Comparison of ENCODE assay signal across 15 cellular contexts in genomic region chr1:54280652-54281051, GRCh38.
A peak's percentile ranks its signal among the peaks of the same experiment; 100 is the strongest.
DNase-seq lines count a peak whose midpoint lies in the region; ATAC-seq and TF ChIP-seq lines count a peak whose summit lies in the region.
"Had no signal": no experiment of that assay in that cellular context is flagged by ENCODE, and none has a peak within 500 bp of the region (broad histone marks: within the 10 kb centered on the region; RNA-seq: fewer than 3 reads in every experiment).

No MANE protein-coding gene starts in this region.

- H3K56ac ChIP-seq in IMR-90 (ENCODE audit: extremely low read depth, insufficient read depth, low read length), result no peak overlapping the region

- peaks cover 22% of the 10 kb centered on the region for H3K36me3 Mint-ChIP-seq in T-helper 1 cell treated with Interleukin-12 subunit alpha and Interleukin-12 subunit beta and Interleukin-4 antibody, amounts not matched to agents 30 μg/mL and 1 μg/mL, for 36 hours (ENCODE audit: low read depth)
- peaks cover 41% of the 10 kb centered on the region for H3K36me3 Mint-ChIP-seq in endodermal cell (ENCODE audit: low read depth)

- peaks cover 12% of the 10 kb centered on the region for H4K20me1 ChIP-seq in IMR-90 (ENCODE audit: insufficient read depth, low read length)

- H2AFZ ChIP-seq in IMR-90 (replicated peaks; ENCODE audit: low read length, poor library complexity), result no peak overlapping the region

- H3K4me3 ChIP-seq in IMR-90 (ENCODE audit: insufficient read depth, low read depth, low read length), result no peak overlapping the region
- no peak overlapping the region for H3K4me3 ChIP-seq in endodermal cell (ENCODE audit: low read length)
- H3K4me3 ChIP-seq in left lung, result no peak overlapping the region
- H3K4me3 ChIP-seq: heart right ventricle, pancreas had no signal

- POLR2A ChIA-PET in IMR-90 (lab: Charles Lee; ENCODE audit: unreplicated experiment), result no interaction called here

- H3K4me1 Mint-ChIP-seq in T-helper 1 cell treated with Interleukin-12 subunit alpha and Interleukin-12 subunit beta and Interleukin-4 antibody, amounts not matched to agents 30 μg/mL and 1 μg/mL, for 36 hours (ENCODE audit: low read depth), result peaks cover 69% of the 10 kb centered on the region
- peaks cover 50% of the 10 kb centered on the region for H3K4me1 Mint-ChIP-seq in endodermal cell

- H3K27me3 ChIP-seq in IMR-90 (ENCODE audit: control insufficient read depth, insufficient read depth, low read length) (no peaks in the 10 kb centered on the region), endodermal cell (ENCODE audit: control insufficient read depth, insufficient read depth, low read length, poor library complexity, severe bottlenecking) (no peaks in the 10 kb centered on the region), left lung (no peaks in the 10 kb centered on the region)
- H3K27me3 ChIP-seq: heart right ventricle, pancreas had no signal

- no peaks in the 10 kb centered on the region for H3K9me3 ChIP-seq in IMR-90 (ENCODE audit: control insufficient read depth, insufficient read depth, low read length)
- H3K9me3 ChIP-seq in endodermal cell (ENCODE audit: control insufficient read depth, low read length), result no peaks in the 10 kb centered on the region
- no peaks in the 10 kb centered on the region for H3K9me3 ChIP-seq in left lung
- H3K9me3 ChIP-seq: heart right ventricle, pancreas had no signal

- ATAC-seq in IMR-90 (ENCODE audit: low read depth) (no peak), left lung (no peak), HG02884 (IDR thresholded peaks at IDR 0.05; ENCODE audit: unreplicated experiment) (no peak), GM21786 (IDR thresholded peaks at IDR 0.05; ENCODE audit: unreplicated experiment) (no peak)
- ATAC-seq: heart right ventricle; left lobe of liver; pancreas; stimulated activated naive B cell treated with anti-CD40 and anti-IgM and Interleukin-4, amounts not matched to agents 10 μg/mL and 1 μg/mL and 100 μg/mL, for 72 hours had no signal

- H3K36me3 ChIP-seq in IMR-90 (ENCODE audit: control insufficient read depth, insufficient read depth, low read length), result peaks cover 19% of the 10 kb centered on the region
- H3K36me3 ChIP-seq in endodermal cell (ENCODE audit: control insufficient read depth, insufficient read depth, low read length), result peaks cover 80% of the 10 kb centered on the region
- peaks cover 0 to 8% of the 10 kb centered on the region in 2 donors for H3K36me3 ChIP-seq in left lung
- H3K36me3 ChIP-seq: pancreas had no signal

- no TSS peak for BruUV-seq in IMR-90 (replicated peaks; lab: Mats Ljungman, UMichigan)

- TF ChIP-seq CTCF in IMR-90 (conservative IDR thresholded peaks at IDR 0.05; ENCODE audit: low read depth, low read length), result no peak
- TF ChIP-seq CTCF in endodermal cell (conservative IDR thresholded peaks at IDR 0.05), result no peak
- no peak for TF ChIP-seq CTCF in left lung (IDR thresholded peaks at IDR 0.05)

- H2BK15ac ChIP-seq in IMR-90 (ENCODE audit: low read depth, low read length), result 0 out of 3 replicates have a peak overlapping the region, but pooled peaks have one; percentile 89

- no peaks in the 10 kb centered on the region for H3K27me3 Mint-ChIP-seq in T-helper 1 cell treated with Interleukin-12 subunit alpha and Interleukin-12 subunit beta and Interleukin-4 antibody, amounts not matched to agents 30 μg/mL and 1 μg/mL, for 36 hours (ENCODE audit: low read depth)
- H3K27me3 Mint-ChIP-seq in endodermal cell (ENCODE audit: insufficient read depth), result no peaks in the 10 kb centered on the region
- H3K27me3 Mint-ChIP-seq: stimulated activated naive B cell treated with anti-CD40 and anti-IgM and Interleukin-4, amounts not matched to agents 10 μg/mL and 1 μg/mL and 100 μg/mL, for 72 hours had no signal

- WGBS in IMR-90 (ENCODE audit: extremely low coverage in 2 of 2, insufficient read length in 1 of 2), 2 experiments, result no CpG with 5 or more reads among the region's 12 CpGs
- 93% methylated on average over 6 to 12 of the region's 12 CpGs for WGBS in endodermal cell (ENCODE audit: insufficient coverage in 1 of 2, insufficient read length in 1 of 2), 2 experiments

- no peak overlapping the region for H3K23ac ChIP-seq in IMR-90 (ENCODE audit: low read depth, low read length)

- no peak overlapping the region for H3K4me2 ChIP-seq in IMR-90 (ENCODE audit: low read depth, low read length)
- H3K4me2 ChIP-seq: KMS-11 had no signal

- H3K27ac ChIP-seq in IMR-90 (ENCODE audit: insufficient read depth, low read length) (peak overlapping the region; percentile 11; the same call in 1 of the 2 replicates), endodermal cell (ENCODE audit: low read depth, low read length) (no peak overlapping the region), left lung (no peak overlapping the region)
- H3K27ac ChIP-seq: KMS-11, pancreas had no signal

- H3K27ac Mint-ChIP-seq in T-helper 1 cell treated with Interleukin-12 subunit alpha and Interleukin-12 subunit beta and Interleukin-4 antibody, amounts not matched to agents 30 μg/mL and 1 μg/mL, for 36 hours, result peak overlapping the region; percentile 91
- peak overlapping the region; percentile 17 for H3K27ac Mint-ChIP-seq in endodermal cell
- H3K27ac Mint-ChIP-seq: stimulated activated naive B cell treated with anti-CD40 and anti-IgM and Interleukin-4, amounts not matched to agents 10 μg/mL and 1 μg/mL and 100 μg/mL, for 72 hours had no signal

- H3K9ac ChIP-seq in IMR-90 (ENCODE audit: low read depth, low read length) (no peak overlapping the region), endodermal cell (ENCODE audit: extremely low read depth, low read length, poor library complexity, severe bottlenecking) (no peak overlapping the region)
- H3K9ac ChIP-seq: KMS-11 had no signal

- no peak overlapping the region for H2BK5ac ChIP-seq in IMR-90 (ENCODE audit: low read depth, low read length, poor library complexity, severe bottlenecking)

- H3K9me3 Mint-ChIP-seq in T-helper 1 cell treated with Interleukin-12 subunit alpha and Interleukin-12 subunit beta and Interleukin-4 antibody, amounts not matched to agents 30 μg/mL and 1 μg/mL, for 36 hours, result no peaks in the 10 kb centered on the region
- no peaks in the 10 kb centered on the region for H3K9me3 Mint-ChIP-seq in endodermal cell
- H3K9me3 Mint-ChIP-seq: stimulated activated naive B cell treated with anti-CD40 and anti-IgM and Interleukin-4, amounts not matched to agents 10 μg/mL and 1 μg/mL and 100 μg/mL, for 72 hours had no signal

- dilution Hi-C loops in IMR-90 (cut with HindIII; ENCODE audit: low sequenced_read_pairs, unreplicated experiment), result no loop called here

- in situ Hi-C loops in IMR-90 (cut with MboI; ENCODE audit: low sequenced_read_pairs), result no loop called here

- CTCF ChIA-PET in IMR-90 (lab: Yijun Ruan, JAX), result no interaction called here

- intact Hi-C loops in IMR-90 (cut with micrococcal nuclease) (no loop called here), posterior cingulate gyrus (cut with DNase I) (no loop called here), left lung (cut with DNase I) (no loop called here)

- peak overlapping the region; percentile 31; the same call in 1 of the 2 replicates for H2BK120ac ChIP-seq in IMR-90 (ENCODE audit: low read depth, low read length)

- H3K9me1 ChIP-seq in IMR-90 (ENCODE audit: insufficient read depth, low read length), result peaks cover 43% of the 10 kb centered on the region

- H4K91ac ChIP-seq in IMR-90 (ENCODE audit: insufficient read depth, low read depth, low read length), result peak overlapping the region; percentile 99; the same call in 1 of the 2 replicates

- H2AK5ac ChIP-seq in IMR-90 (ENCODE audit: low read depth, low read length), result peak overlapping the region; percentile 45; the same call in 1 of the 2 replicates

- peaks cover 37 to 71% of the 10 kb centered on the region in 2 experiments for H3K79me1 ChIP-seq in IMR-90 (ENCODE audit: low read depth in 1 of 2, low read length in 2 of 2)

- peak overlapping the region in 1 of 2 experiments; percentile 16; a peak in 1 of 4 replicates for H4K8ac ChIP-seq in IMR-90 (ENCODE audit: low read depth in 2 of 2, low read length in 2 of 2)

- no peak overlapping the region for H2AK9ac ChIP-seq in IMR-90 (replicated peaks; ENCODE audit: low read depth, low read length, poor library complexity)

- H4K5ac ChIP-seq in IMR-90 (ENCODE audit: low read depth, low read length), result no peak overlapping the region; the same call in 1 of the 2 replicates

- H3K4me1 ChIP-seq in IMR-90 (ENCODE audit: control insufficient read depth, insufficient read depth, low read length) (peaks cover 40% of the 10 kb centered on the region), endodermal cell (ENCODE audit: control insufficient read depth, insufficient read depth, low read length) (peaks cover 36% of the 10 kb centered on the region), left lung (peaks cover 16 to 41% of the 10 kb centered on the region in 2 donors)

- DNase-seq in IMR-90 (peak; percentile 51), endodermal cell (no peak), posterior cingulate gyrus (peak in 7 of 10 donors; percentile 42 to 91 (median 63)), left lung (no peak)
- DNase-seq: heart right ventricle; NCI-H2081; NK-92 treated with Interleukin-12 subunit alpha and Interleukin-12 subunit beta, amount 100 ng/mL, for 24 hours; pancreas; stimulated activated CD4-positive, alpha-beta T cell treated with anti-CD3 and anti-CD28 coated beads, Interleukin-2, amount 100 ng/mL, for 24 hours; stimulated activated naive B cell treated with anti-CD40 and anti-IgM and Interleukin-4, amounts not matched to agents 10 μg/mL and 1 μg/mL and 100 μg/mL, for 72 hours had no signal

- H3K4me3 Mint-ChIP-seq in T-helper 1 cell treated with Interleukin-12 subunit alpha and Interleukin-12 subunit beta and Interleukin-4 antibody, amounts not matched to agents 30 μg/mL and 1 μg/mL, for 36 hours, result peak overlapping the region; percentile 72
- H3K4me3 Mint-ChIP-seq in endodermal cell, result no peak overlapping the region
- H3K4me3 Mint-ChIP-seq: stimulated activated naive B cell treated with anti-CD40 and anti-IgM and Interleukin-4, amounts not matched to agents 10 μg/mL and 1 μg/mL and 100 μg/mL, for 72 hours had no signal

- no peak for TF ChIP-seq POLR2A in IMR-90 (IDR thresholded peaks at IDR 0.05; ENCODE audit: low read depth, low read length)

- peak overlapping the region; percentile 23 for H3K4ac ChIP-seq in IMR-90 (ENCODE audit: low read depth, low read length)

- H2BK20ac ChIP-seq in IMR-90 (ENCODE audit: low read depth, low read length), result 0 out of 2 replicates have a peak overlapping the region, but pooled peaks have one; percentile 81

- H3K14ac ChIP-seq in IMR-90 (replicated peaks; ENCODE audit: low read depth, low read length), result 0 out of 2 replicates have a peak overlapping the region, but pooled peaks have one; percentile 18

- no peak for TF ChIP-seq RAD21 in IMR-90 (IDR thresholded peaks at IDR 0.05; ENCODE audit: low read length)

- H3K18ac ChIP-seq in IMR-90 (ENCODE audit: low read depth, low read length), result no peak overlapping the region

TF ChIP-seq in IMR-90, 13 proteins besides CTCF, POLR2A, EP300 and RAD21:
- no peak for TF ChIP-seq MXI1 (IDR thresholded peaks at IDR 0.05; ENCODE audit: borderline replicate concordance, low read depth, low read length)
- TF ChIP-seq BHLHE40 (IDR thresholded peaks at IDR 0.05; ENCODE audit: low read depth, low read length), result peak; percentile 59; the same call in 1 of the 2 replicates

Comparison
In these comparisons a context has a peak if more than half of its experiments do, and no peak if none do; other contexts are left out.
1. DNase-seq: peak in IMR-90 (single experiment) and posterior cingulate gyrus (7 of 10); none in endodermal cell (single experiment) and left lung (0 of 2).